In genomic region chr3:169863458-169863899, GRCh38 we compare ENCODE assay signal across 8 cellular contexts. TPM values are rescaled to one million over a fixed set of nuclear protein-coding genes. Genes with fewer than 3 reads are reported as not detected.
DNase-seq lines count a peak whose midpoint lies in the region; ATAC-seq and TF ChIP-seq lines count a peak whose summit lies in the region.

No MANE protein-coding gene starts in this region.

- H3K14ac ChIP-seq in H9 (ENCODE audit: insufficient read depth, low read length), result no peak overlapping the region

- no peak overlapping the region for H3K4me3 ChIP-seq in DND-41 (ENCODE audit: low read depth in 1 of 2, low read length in 2 of 2)
- H3K4me3 ChIP-seq in right cardiac atrium (ENCODE audit: low read length), result no peak overlapping the region
- H3K4me3 ChIP-seq in skeletal muscle cell (ENCODE audit: low read depth, low read length), result no peak overlapping the region

- peak overlapping the region; percentile 5; the same call in 1 of the 2 replicates for H3K4me2 ChIP-seq in DND-41 (ENCODE audit: insufficient read depth, low read length)
- no peak overlapping the region for H3K4me2 ChIP-seq in H9 (ENCODE audit: insufficient read depth, insufficient read length, low read length)

- DNase-seq in DND-41 (peak; percentile 77), H9 (peak; percentile 69), NCI-H1092 (lab: John Stamatoyannopoulos, UW) (peak; percentile 59), T follicular helper cell (ENCODE audit: low read depth) (peak; percentile 44), amniotic stem cell (lab: John Stamatoyannopoulos, UW) (peak; percentile 44), right cardiac atrium (peak in 2 of 3 donors; percentile 28 to 72), skeletal muscle cell (ENCODE audit: low read depth) (peak; percentile 12)

- H3K23me2 ChIP-seq in H9 (ENCODE audit: insufficient read length, low read depth, low read length, poor library complexity, severe bottlenecking), result no peaks in the 10 kb centered on the region

- H3K79me2 ChIP-seq in DND-41 (ENCODE audit: insufficient read depth, low read length), result no peaks in the 10 kb centered on the region
- no peaks in the 10 kb centered on the region for H3K79me2 ChIP-seq in H9 (ENCODE audit: insufficient read depth, low read length)

- H3K4me3 Mint-ChIP-seq in H9, result no peak overlapping the region

- H3K27ac ChIP-seq in DND-41 (ENCODE audit: low read length) (no peak overlapping the region), H9 (ENCODE audit: insufficient read length, low read depth, low read length) (no peak overlapping the region), right cardiac atrium (ENCODE audit: low read length) (no peak overlapping the region)

- H2BK20ac ChIP-seq in H9 (ENCODE audit: low read depth, low read length, poor library complexity, severe bottlenecking), result no peak overlapping the region

- peak; percentile 98 for TF ChIP-seq CTCF in DND-41 (IDR thresholded peaks at IDR 0.05; ENCODE audit: borderline replicate concordance, extremely low read depth, low read length, poor library complexity, severe bottlenecking)
- TF ChIP-seq CTCF in H9 (conservative IDR thresholded peaks at IDR 0.05), result peak; percentile 94

- H3K4me1 ChIP-seq in DND-41 (ENCODE audit: insufficient read depth, low read length), result peaks cover 8% of the 10 kb centered on the region
- peaks cover 3% of the 10 kb centered on the region; the same call in 1 of the 2 replicates for H3K4me1 ChIP-seq in H9 (ENCODE audit: insufficient read depth, low read length)
- H3K4me1 ChIP-seq in right cardiac atrium (ENCODE audit: control insufficient read depth, insufficient read depth, low read length), result no peaks in the 10 kb centered on the region

- H2BK12ac ChIP-seq in H9 (ENCODE audit: insufficient read length, low read depth, low read length), result no peak overlapping the region

- intact Hi-C loops in right cardiac atrium (cut with DNase I), result loop anchor here in 3 of 4 donors (5.0 to 10.0 kb wide), 2 partner anchors 101 to 104 kb away; partner anchors contain the start of gene SEC62 (in 3 of the 3)

- no peak overlapping the region for H2BK120ac ChIP-seq in H9 (ENCODE audit: low read depth, low read length, poor library complexity, severe bottlenecking)

- ATAC-seq in DND-41 (ENCODE audit: insufficient read depth, low read depth), result peak; percentile 91
- peak; percentile 72 to 77 for ATAC-seq in right cardiac atrium
- no peak for ATAC-seq in GM21360 (IDR thresholded peaks at IDR 0.05; ENCODE audit: unreplicated experiment)

- H3K27me3 Mint-ChIP-seq in H9 (ENCODE audit: low read depth), result no peaks in the 10 kb centered on the region

- H4K91ac ChIP-seq in H9 (ENCODE audit: insufficient read length, low read depth, low read length), result no peak overlapping the region

- H4K20me1 ChIP-seq in DND-41 (ENCODE audit: insufficient read depth, low read length), result no peaks in the 10 kb centered on the region
- no peaks in the 10 kb centered on the region for H4K20me1 ChIP-seq in H9 (ENCODE audit: control insufficient read depth, insufficient read depth, insufficient read length)

- H4K8ac ChIP-seq in H9 (replicated peaks; ENCODE audit: insufficient read length, low read depth, low read length), result no peak overlapping the region

- no CpG with 5 or more reads among the region's 6 CpGs for WGBS in H9 (ENCODE audit: extremely low coverage, insufficient read length, low lambda C conversion rate)
- WGBS in right cardiac atrium, result 2% methylated on average over 6 of the region's 6 CpGs

- H3K56ac ChIP-seq in H9 (ENCODE audit: insufficient read length, low read depth, low read length), result no peak overlapping the region

- no peak overlapping the region for H2BK15ac ChIP-seq in H9 (ENCODE audit: low read depth, low read length)

- no peak overlapping the region for H2AFZ ChIP-seq in DND-41 (ENCODE audit: low read depth, low read length)
- H2AFZ ChIP-seq in H9 (ENCODE audit: low read length), result no peak overlapping the region

- no peak overlapping the region for H3K23ac ChIP-seq in H9 (ENCODE audit: insufficient read length, low read depth, low read length)

- no peaks in the 10 kb centered on the region for H3K79me1 ChIP-seq in H9 (ENCODE audit: insufficient read depth, low read depth, low read length, poor library complexity, severe bottlenecking)

- no peak overlapping the region for H2BK5ac ChIP-seq in H9 (ENCODE audit: insufficient read length, low read length)

- H3K9ac ChIP-seq in DND-41 (ENCODE audit: low read depth, low read length) (no peak overlapping the region), H9 (ENCODE audit: extremely low read depth, insufficient read length, low read length) (no peak overlapping the region)

- H3K18ac ChIP-seq in H9 (ENCODE audit: insufficient read length, low read depth, low read length), result no peak overlapping the region

- H3K4me1 Mint-ChIP-seq in H9, result peaks cover 7 to 8% of the 10 kb centered on the region in 2 experiments

- no peak overlapping the region for H3K4ac ChIP-seq in H9 (ENCODE audit: low read depth, low read length)

- H3K9me3 ChIP-seq in DND-41 (ENCODE audit: insufficient read depth, low read length, severe bottlenecking) (no peaks in the 10 kb centered on the region), H9 (ENCODE audit: control insufficient read depth, low read depth, low read length) (no peaks in the 10 kb centered on the region), right cardiac atrium (ENCODE audit: control insufficient read depth, low read length) (no peaks in the 10 kb centered on the region)

- no peak overlapping the region for H4K5ac ChIP-seq in H9 (ENCODE audit: insufficient read length, low read depth, low read length)

- H3K27me3 ChIP-seq in DND-41 (ENCODE audit: insufficient read depth, low read length, poor library complexity), result peaks cover 3% of the 10 kb centered on the region
- H3K27me3 ChIP-seq in H9 (ENCODE audit: insufficient read depth, low read length), result no peaks in the 10 kb centered on the region
- no peaks in the 10 kb centered on the region for H3K27me3 ChIP-seq in right cardiac atrium (ENCODE audit: control insufficient read depth, insufficient read depth)

- H3K27ac Mint-ChIP-seq in H9, result no peak overlapping the region

- H3T11ph ChIP-seq in H9 (ENCODE audit: low read length), result no peak overlapping the region

- H3K36me3 ChIP-seq in DND-41 (ENCODE audit: insufficient read depth, low read length), result no peaks in the 10 kb centered on the region

- no peaks in the 10 kb centered on the region; a peak in 1 of 5 replicates for H3K9me3 Mint-ChIP-seq in H9

- no peak overlapping the region for H2AK5ac ChIP-seq in H9 (ENCODE audit: insufficient read length, low read length)

- H3K36me3 Mint-ChIP-seq in H9 (ENCODE audit: insufficient read depth in 1 of 3, low read depth in 3 of 3), result no peaks in the 10 kb centered on the region

RNA-seq across cellular contexts. Expression of gene LRRC31, which starts 6.3 kb away (rescaled TPM):
- not detected in 2 replicates for total RNA-seq in H9 (2021)
- total RNA-seq in right cardiac atrium, result not detected
- polyA plus RNA-seq in right cardiac atrium, result not detected

RNA-seq across cellular contexts. Expression of gene SAMD7, which starts 47.9 kb away (rescaled TPM):
- not detected in 2 replicates for total RNA-seq in H9 (2021)
- not detected for total RNA-seq in right cardiac atrium
- polyA plus RNA-seq in right cardiac atrium, result not detected

RNA-seq across cellular contexts. Expression of gene LRRC34, which starts 50.8 kb away (rescaled TPM):
- total RNA-seq in H9 (2021), result 4.6 and 5.1 TPM in 2 replicates
- total RNA-seq in right cardiac atrium, result 1 to 10 TPM; 2.1 to 5.5 (median 2.7) TPM
- 2.9 TPM for polyA plus RNA-seq in right cardiac atrium

RNA-seq across cellular contexts. Expression of gene LRRIQ4, which starts 50.8 kb away (rescaled TPM):
- 0.26 TPM in 1 of 2 replicates, not detected in the other for total RNA-seq in H9 (2021)
- total RNA-seq in right cardiac atrium, result not detected
- not detected for polyA plus RNA-seq in right cardiac atrium

Comparison
In these comparisons a context has a peak if more than half of its experiments do, and no peak if none do; other contexts are left out.
1. DNase-seq: peak in every context shown above with its lines; median percentile 77 in DND-41; 69 in H9; 59 in NCI-H1092; 50 in right cardiac atrium; 44 in T follicular helper cell; 44 in amniotic stem cell; 12 in skeletal muscle cell.